In the genomic region with DNA sequence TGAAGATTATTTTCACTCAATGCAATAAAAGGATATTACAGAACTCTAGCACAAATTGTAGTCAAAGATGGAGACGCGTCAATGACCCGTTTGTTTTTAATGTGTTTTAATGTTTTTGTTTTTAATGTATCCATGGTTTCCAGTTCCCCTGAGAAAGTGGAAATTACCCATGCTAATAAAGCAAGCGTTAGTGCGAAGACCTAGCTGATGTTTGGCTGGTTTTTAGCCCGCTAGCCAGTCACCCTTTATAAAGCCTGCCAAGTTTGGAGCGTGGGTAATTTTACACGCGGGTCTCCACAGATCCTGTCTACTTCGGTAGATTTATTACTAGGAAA, we compare ENCODE assay signal across 8 cellular contexts. TPM values are rescaled to one million over a fixed set of nuclear protein-coding genes. Genes with fewer than 3 reads are reported as not detected.
A peak's percentile ranks its signal among the peaks of the same experiment; 100 is the strongest.
DNase-seq lines count a peak whose midpoint lies in the region; ATAC-seq and TF ChIP-seq lines count a peak whose summit lies in the region.

No MANE protein-coding gene starts in this region.

- H3K36me3 Mint-ChIP-seq in central memory CD8-positive, alpha-beta T cell (ENCODE audit: insufficient read depth): peaks cover 38% of the 10 kb centered on the region

- peaks cover 28% of the 10 kb centered on the region for H3K4me1 Mint-ChIP-seq in central memory CD8-positive, alpha-beta T cell

- peak; percentile 28 for ATAC-seq in HG02642 (IDR thresholded peaks at IDR 0.05; ENCODE audit: poor library complexity, unreplicated experiment)
- ATAC-seq in central memory CD8-positive, alpha-beta T cell (replicated peaks; ENCODE audit: extremely low read depth, poor library complexity, severe bottlenecking): peak; percentile 49
- peak; percentile 44 to 58 (median 54) for ATAC-seq in right lobe of liver

- H3K27me3 Mint-ChIP-seq in central memory CD8-positive, alpha-beta T cell: no peaks in the 10 kb centered on the region

- DNase-seq in NCI-H1436 (lab: John Stamatoyannopoulos, UW) (peak; percentile 37), NCI-H1436 treated with DMSO at 0.1 percent for 48 hours (lab: John Stamatoyannopoulos, UW) (no peak), NCI-H2227 (lab: John Stamatoyannopoulos, UW; ENCODE audit: unreplicated experiment) (peak; percentile 71), right lobe of liver (no peak), tibial artery (no peak), HuH-7.5 (ENCODE audit: low spot score) (no peak)
- no peak for DNase-seq in central memory CD8-positive, alpha-beta T cell (ENCODE audit: low spot score in 2 of 2)

- no peaks in the 10 kb centered on the region for H3K36me3 ChIP-seq in right lobe of liver
- H3K36me3 ChIP-seq in tibial artery: peaks cover 6 to 22% (median 11%) of the 10 kb centered on the region in 3 donors

- H3K4me3 Mint-ChIP-seq in central memory CD8-positive, alpha-beta T cell: peak overlapping the region; percentile 98

- peak overlapping the region; percentile 84 to 94 (median 91) for H3K27ac ChIP-seq in right lobe of liver
- peak overlapping the region; percentile 90 to 91 for H3K27ac ChIP-seq in tibial artery

- H3K9me3 Mint-ChIP-seq in central memory CD8-positive, alpha-beta T cell: no peaks in the 10 kb centered on the region

- peak overlapping the region; percentile 100 for H3K27ac Mint-ChIP-seq in central memory CD8-positive, alpha-beta T cell (ENCODE audit: low read depth)

- H3K27me3 ChIP-seq in right lobe of liver (no peaks in the 10 kb centered on the region), tibial artery (no peaks in the 10 kb centered on the region)

- H3K9me3 ChIP-seq in right lobe of liver (no peaks in the 10 kb centered on the region), tibial artery (no peaks in the 10 kb centered on the region)

- 0% methylated on average over 10 of the region's 10 CpGs for WGBS in right lobe of liver (ENCODE audit: insufficient coverage, low coverage, low lambda C conversion rate, missing lambda C conversion rate)

- intact Hi-C loops in right lobe of liver (cut with DNase I): no loop called here
- intact Hi-C loops in tibial artery (cut with DNase I; ENCODE audit: low total_unique reads): loop anchor here (10.0 kb wide), 2 partner anchors 54 to 676 kb away; partner anchors contain the start of gene MPPE1

- no peak for TF ChIP-seq POLR2A in right lobe of liver (IDR thresholded peaks at IDR 0.05)

- peaks cover 0 to 18% (median 8%) of the 10 kb centered on the region in 4 donors for H3K4me1 ChIP-seq in right lobe of liver
- H3K4me1 ChIP-seq in tibial artery: peaks cover 0 to 43% (median 21%) of the 10 kb centered on the region in 4 donors

- no peak for TF ChIP-seq CTCF in right lobe of liver (IDR thresholded peaks at IDR 0.05)
- no peak for TF ChIP-seq CTCF in tibial artery (IDR thresholded peaks at IDR 0.05)

- H3K4me3 ChIP-seq in right lobe of liver (peak overlapping the region; percentile 81 to 93 (median 88)), tibial artery (peak overlapping the region; percentile 78 to 87)

RNA-seq across cellular contexts. Expression of gene CHMP1B, which starts 0.4 kb away (rescaled TPM):
- 10 to 100 TPM; 13.5 to 22.4 (median 18.2) TPM for total RNA-seq in right lobe of liver

RNA-seq across cellular contexts. Expression of gene MPPE1, which starts 57.3 kb away (rescaled TPM):
- 10 to 100 TPM; 23.2 to 40.9 (median 30.7) TPM for total RNA-seq in right lobe of liver

Comparison
In these comparisons a context has a peak if more than half of its experiments do, and no peak if none do; other contexts are left out.
1. DNase-seq: peak in NCI-H1436 (single experiment) and NCI-H2227 (single experiment); none in NCI-H1436 treated with DMSO at 0.1 percent for 48 hours (single experiment), central memory CD8-positive, alpha-beta T cell (0 of 2), right lobe of liver (0 of 3), tibial artery (0 of 2) and HuH-7.5 (single experiment).
2. Peak in every context shown above with its lines, with median percentiles within 50 percentile points of each other: ATAC-seq.